In genomic region chr10:4134701-4135100, GRCh38 we compare ENCODE assay signal across 24 cellular contexts.
"Had no signal": no experiment of that assay in that cellular context is flagged by ENCODE, and none has a peak within 500 bp of the region (broad histone marks: within the 10 kb centered on the region; RNA-seq: fewer than 3 reads in every experiment).

No MANE protein-coding gene starts in this region.

- H3K4me3 ChIP-seq: cardiac muscle cell, lung, pancreas, psoas muscle, right atrium auricular region, upper lobe of right lung had no signal

- H3K27me3 Mint-ChIP-seq: activated naive CD8-positive, alpha-beta T cell treated with anti-CD3 and anti-CD28 coated beads, Interleukin-2, amount 50 U/mL, for 24 hours had no signal

- DNase-seq: activated CD4-positive, alpha-beta T cell treated with anti-CD3 and anti-CD28 coated beads, Interleukin-2, amount 50 U/mL, for 1 hour; activated CD8-positive, alpha-beta memory T cell treated with anti-CD3 and anti-CD28 coated beads for 24 hours; activated CD8-positive, alpha-beta memory T cell treated with anti-CD3 and anti-CD28 coated beads, Interleukin-2, amount 50 U/mL, for 4 hours; activated naive CD4-positive, alpha-beta T cell treated with anti-CD3 and anti-CD28 coated beads for 36 hours; activated naive CD8-positive, alpha-beta T cell treated with anti-CD3 and anti-CD28 coated beads, Interleukin-2, amount 50 U/mL, for 24 hours; activated T-cell treated with anti-CD3 and anti-CD28 coated beads, Interleukin-2, amount 50 U/mL, for 4 hours; dermis blood vessel endothelial cell; effector memory CD4-positive, alpha-beta T cell; foreskin keratinocyte; kidney; pancreas; psoas muscle; stimulated activated CD4-positive, alpha-beta T cell treated with anti-CD3 and anti-CD28 coated beads, Interleukin-4, amount 100 ng/mL, for 24 hours; stimulated activated naive CD8-positive, alpha-beta T cell treated with anti-CD3 and anti-CD28 coated beads, Interleukin-15, Interleukin-2, amounts not matched to agents 100 U/mL and 50 U/mL, for 24 hours; T-helper 2 cell; upper lobe of right lung had no signal

- H3K4me3 Mint-ChIP-seq: activated naive CD4-positive, alpha-beta T cell treated with anti-CD3 and anti-CD28 coated beads for 36 hours; activated naive CD8-positive, alpha-beta T cell treated with anti-CD3 and anti-CD28 coated beads, Interleukin-2, amount 50 U/mL, for 24 hours; activated T-cell treated with anti-CD3 and anti-CD28 coated beads, Interleukin-2, amount 50 U/mL, for 4 hours; mesothelial cell of epicardium; nephron had no signal

- H3K27ac ChIP-seq: cardiac muscle cell, foreskin keratinocyte, pancreas, psoas muscle, right atrium auricular region, upper lobe of right lung, VCaP had no signal

- ATAC-seq: activated CD4-positive, CD25-positive, alpha-beta regulatory T cell treated with anti-CD3 and anti-CD28 coated beads, Interleukin-2, amount 50 U/mL, for 24 hours; activated naive CD8-positive, alpha-beta T cell treated with anti-CD3 and anti-CD28 coated beads, Interleukin-2, amount 50 U/mL, for 24 hours; activated T-cell treated with anti-CD3 and anti-CD28 coated beads, Interleukin-2, amount 50 U/mL, for 4 hours; foreskin keratinocyte; left lobe of liver; pancreas; psoas muscle; stimulated activated naive CD8-positive, alpha-beta T cell treated with anti-CD3 and anti-CD28 coated beads, Interleukin-15, Interleukin-2, amounts not matched to agents 100 U/mL and 50 U/mL, for 24 hours; upper lobe of right lung had no signal

- H3K36me3 ChIP-seq: cardiac muscle cell, pancreas, right atrium auricular region, upper lobe of right lung had no signal

- H3K9me3 ChIP-seq: pancreas, right atrium auricular region, upper lobe of right lung had no signal

- H3K4me1 Mint-ChIP-seq: mesothelial cell of epicardium, nephron had no signal

- H3K27me3 ChIP-seq: cardiac muscle cell, foreskin keratinocyte, pancreas, right atrium auricular region, upper lobe of right lung had no signal

- H3K27ac Mint-ChIP-seq: activated naive CD4-positive, alpha-beta T cell treated with anti-CD3 and anti-CD28 coated beads for 36 hours; activated naive CD8-positive, alpha-beta T cell treated with anti-CD3 and anti-CD28 coated beads, Interleukin-2, amount 50 U/mL, for 24 hours; mesothelial cell of epicardium; nephron had no signal
